Comparison of ENCODE assay signal across 8 cellular contexts in the genomic region with DNA sequence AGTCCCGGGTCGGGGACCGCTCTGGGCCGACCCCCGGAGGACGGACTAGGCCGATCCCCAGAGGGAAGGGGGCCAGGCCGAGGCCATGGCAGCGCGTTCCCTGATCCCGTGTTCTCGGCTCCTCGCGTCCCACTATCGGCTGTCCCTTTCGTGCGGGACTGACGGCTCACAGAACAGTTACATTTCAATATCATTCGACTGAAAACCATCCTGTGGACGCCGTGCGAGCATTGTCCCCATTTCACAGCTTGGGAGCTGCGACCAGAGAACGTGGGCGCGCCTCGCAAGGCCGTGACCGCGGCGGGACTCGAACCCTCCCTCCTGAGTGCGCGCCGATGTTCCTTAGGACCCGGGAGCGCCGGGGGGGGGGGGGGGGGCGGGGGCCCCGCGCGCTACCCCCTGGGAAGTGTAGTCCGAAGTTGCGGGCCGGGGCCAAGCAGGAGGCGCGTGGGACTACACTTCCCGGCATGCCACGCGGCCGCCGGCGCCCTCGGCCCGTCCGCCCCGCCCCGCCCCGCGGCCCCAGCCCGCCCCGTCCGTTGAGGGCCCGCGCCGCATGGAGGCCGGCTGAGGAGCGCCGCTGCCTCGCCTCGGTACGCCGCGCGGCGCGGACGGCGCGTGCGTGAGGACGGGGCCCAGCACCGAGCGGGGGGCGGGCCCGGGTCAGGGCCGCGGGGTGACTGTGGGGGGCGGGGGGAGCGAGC. TPM values are rescaled to one million over a fixed set of nuclear protein-coding genes. Genes with fewer than 3 reads are reported as not detected.
A peak's percentile ranks its signal among the peaks of the same experiment; 100 is the strongest.
DNase-seq lines count a peak whose midpoint lies in the region; ATAC-seq and TF ChIP-seq lines count a peak whose summit lies in the region.

A gene with protein sequence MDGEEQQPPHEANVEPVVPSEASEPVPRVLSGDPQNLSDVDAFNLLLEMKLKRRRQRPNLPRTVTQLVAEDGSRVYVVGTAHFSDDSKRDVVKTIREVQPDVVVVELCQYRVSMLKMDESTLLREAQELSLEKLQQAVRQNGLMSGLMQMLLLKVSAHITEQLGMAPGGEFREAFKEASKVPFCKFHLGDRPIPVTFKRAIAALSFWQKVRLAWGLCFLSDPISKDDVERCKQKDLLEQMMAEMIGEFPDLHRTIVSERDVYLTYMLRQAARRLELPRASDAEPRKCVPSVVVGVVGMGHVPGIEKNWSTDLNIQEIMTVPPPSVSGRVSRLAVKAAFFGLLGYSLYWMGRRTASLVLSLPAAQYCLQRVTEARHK (plus strand): TSS at position 530 of the 704 bp plus-strand sequence. CDS start 7,148 bp downstream, outside the sequence.

- peak; percentile 74 for ATAC-seq in esophagus mucosa

- no peak for TF ChIP-seq CTCF in Peyer's patch (IDR thresholded peaks at IDR 0.05)

- H3K27me3 ChIP-seq in Peyer's patch = no peaks in the 10 kb centered on the region
- H3K27me3 ChIP-seq in muscle layer of colon (ENCODE audit: control insufficient read depth in 1 of 2, insufficient read depth in 2 of 2, low read length in 2 of 2) = no peaks in the 10 kb centered on the region

- TF ChIP-seq POLR2A in Peyer's patch (IDR thresholded peaks at IDR 0.05) = no peak

- DNase-seq in NCI-H1417 (lab: John Stamatoyannopoulos, UW) (peak; percentile 42 to 79 (median 69)), NCI-H1417 treated with DMSO at 0.1 percent for 48 hours (lab: John Stamatoyannopoulos, UW) (no peak), HS-5 (ENCODE audit: low read depth) (peak; percentile 32), Peyer's patch (peak; percentile 85 to 95 (median 95))
- DNase-seq in activated T-cell treated with anti-CD3 and anti-CD28 coated beads, Interleukin-2, amount 50 U/mL, for 48 hours = peak; percentile 86 to 92
- DNase-seq in stimulated activated CD8-positive, alpha-beta memory T cell treated with anti-CD3 and anti-CD28 coated beads, Interleukin-4, amount 100 ng/mL, for 4 hours (ENCODE audit: low read depth in 2 of 2, low spot score in 1 of 2) = peak; percentile 60 to 79

- H3K4me1 ChIP-seq in Peyer's patch (peaks cover 4 to 62% (median 43%) of the 10 kb centered on the region in 4 donors), muscle layer of colon (ENCODE audit: insufficient read depth, low read length) (peaks cover 31% of the 10 kb centered on the region)

- no peaks in the 10 kb centered on the region for H3K36me3 ChIP-seq in Peyer's patch
- H3K36me3 ChIP-seq in muscle layer of colon (ENCODE audit: insufficient read depth, low read length) = no peaks in the 10 kb centered on the region

- H3K9me3 ChIP-seq in Peyer's patch = no peaks in the 10 kb centered on the region
- H3K9me3 ChIP-seq in muscle layer of colon (ENCODE audit: low read length) = no peaks in the 10 kb centered on the region

- H3K9ac ChIP-seq in muscle layer of colon (ENCODE audit: low read length) = peak within 1 kb of the TSS; percentile 27

- H3K4me3 ChIP-seq in Peyer's patch (peak within 1 kb of the TSS; percentile 79 to 91 (median 86)), muscle layer of colon (ENCODE audit: low read depth in 1 of 2, low read length in 2 of 2) (peak within 1 kb of the TSS; percentile 66 to 80)

- H3K27ac ChIP-seq in Peyer's patch (peak within 1 kb of the TSS; percentile 68 to 97 (median 86)), muscle layer of colon (ENCODE audit: low read depth, low read length) (peak within 1 kb of the TSS; percentile 35)

RNA-seq across cellular contexts. Expression of the gene that starts here (rescaled TPM):
- 100 to 1,000 TPM in 1 of 4 donors, 10 to 100 TPM in 3; 44.0 to 111 (median 86.3) TPM for total RNA-seq in Peyer's patch
- 32.6 TPM for total RNA-seq in esophagus mucosa
